ENCODE assay signal across 2 cellular contexts in the genomic region with DNA sequence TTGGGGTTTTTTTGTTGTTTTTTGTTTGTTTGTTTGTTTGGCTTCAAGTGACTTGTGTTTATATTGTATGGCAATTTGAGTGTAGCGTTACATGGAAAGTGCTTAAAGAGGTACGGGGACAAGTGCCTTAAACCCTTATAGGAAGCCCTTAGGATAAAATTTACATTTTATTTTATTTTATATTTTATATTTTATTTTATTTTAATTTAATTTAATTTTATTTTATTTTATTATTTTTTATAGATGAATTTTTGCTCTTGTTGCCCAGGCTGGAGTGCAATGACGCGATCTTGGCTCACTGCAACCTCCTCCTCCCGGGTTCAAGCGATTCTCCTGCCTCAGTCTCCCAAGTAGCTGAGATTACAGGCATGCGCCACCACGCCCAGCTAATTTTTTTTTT. TPM values are rescaled to one million over a fixed set of nuclear protein-coding genes. Genes with fewer than 3 reads are reported as not detected.
"Had no signal": no experiment of that assay in that cellular context is flagged by ENCODE, and none has a peak within 500 bp of the region (broad histone marks: within the 10 kb centered on the region; RNA-seq: fewer than 3 reads in every experiment).

No MANE protein-coding gene starts in this region.

RNA-seq across cellular contexts. Expression of a gene that starts 21.0 kb away (rescaled TPM):
- total RNA-seq: GM23248, H4 had no signal
- polyA plus RNA-seq: GM23248 had no signal
